Comparison of ENCODE assay signal across 12 cellular contexts in genomic region chr20:25226433-25227316, GRCh38. TPM values are rescaled to one million over a fixed set of nuclear protein-coding genes. Genes with fewer than 3 reads are reported as not detected.
A peak's percentile ranks its signal among the peaks of the same experiment; 100 is the strongest.
DNase-seq lines count a peak whose midpoint lies in the region; ATAC-seq and TF ChIP-seq lines count a peak whose summit lies in the region.
"Had no signal": no experiment of that assay in that cellular context is flagged by ENCODE, and none has a peak within 500 bp of the region (broad histone marks: within the 10 kb centered on the region; RNA-seq: fewer than 3 reads in every experiment).

No MANE protein-coding gene starts in this region.

- peak overlapping the region; percentile 22; the same call in 1 of the 2 replicates for H3K4me2 ChIP-seq in HCT116 (ENCODE audit: low read length)

- RAD21 ChIA-PET in HCT116 (lab: Charles Lee; ENCODE audit: low non-redundant PET in 1 of 2, low total read pairs in 2 of 2, uncharacterized antibody in 2 of 2, unreplicated experiment in 2 of 2) = no interaction called here

- H2AFZ ChIP-seq in HCT116 (ENCODE audit: low read depth, low read length, poor library complexity, severe bottlenecking) = no peak overlapping the region

- no peak overlapping the region for H3K4me3 Mint-ChIP-seq in stimulated activated effector memory CD8-positive, alpha-beta T cell treated with anti-CD3 and anti-CD28 coated beads, Interleukin-12 subunit alpha, Interleukin-12 subunit beta, amount 100 ng/mL, for 72 hours
- H3K4me3 Mint-ChIP-seq: activated naive CD8-positive, alpha-beta T cell had no signal

- no peak overlapping the region for H3K9ac ChIP-seq in HCT116 (ENCODE audit: low read length)
- H3K9ac ChIP-seq in adipocyte (ENCODE audit: low read length) = peak overlapping the region; percentile 13

- CTCF ChIA-PET in HCT116 (lab: Charles Lee) = no interaction called here

- DNase-seq in HCT116 (ENCODE audit: low read depth, low spot score) = no peak
- no peak for DNase-seq in adipocyte (ENCODE audit: low read depth)
- DNase-seq in islet precursor cell = peak; percentile 74
- DNase-seq in stimulated activated effector memory CD8-positive, alpha-beta T cell treated with anti-CD3 and anti-CD28 coated beads, Interleukin-12 subunit alpha, Interleukin-12 subunit beta, amount 100 ng/mL, for 72 hours (ENCODE audit: low spot score in 2 of 2) = no peak
- DNase-seq in activated T-cell treated with anti-CD3 and anti-CD28 coated beads, Interleukin-2, amount 50 U/mL, for 48 hours = no peak
- DNase-seq in NCI-H2081 treated with DMSO at 0.1 percent for 48 hours (lab: John Stamatoyannopoulos, UW) = no peak
- DNase-seq: DND-41, NCI-H1930 had no signal

- H3K9me2 ChIP-seq in HCT116 (ENCODE audit: insufficient read depth) = no peaks in the 10 kb centered on the region

- H3K4me3 ChIP-seq in HCT116 (replicated peaks in 1 of 2; ENCODE audit: low read depth in 1 of 2, low read length in 2 of 2) (no peak overlapping the region), adipocyte (ENCODE audit: low read length) (no peak overlapping the region)

- H3K4me1 ChIP-seq in HCT116 (ENCODE audit: control insufficient read depth in 1 of 2, insufficient read depth in 2 of 2, low read length in 2 of 2) (peaks cover 28 to 35% of the 10 kb centered on the region in 2 experiments), adipocyte (ENCODE audit: control insufficient read depth, insufficient read depth, low read length) (peaks cover 20% of the 10 kb centered on the region)

- ATAC-seq in HCT116 (no peak), HG03108 (IDR thresholded peaks at IDR 0.05; ENCODE audit: unreplicated experiment) (no peak), HG03354 (IDR thresholded peaks at IDR 0.05; ENCODE audit: poor library complexity, severe bottlenecking, unreplicated experiment) (no peak)
- no peak for ATAC-seq in stimulated activated effector memory CD8-positive, alpha-beta T cell treated with anti-CD3 and anti-CD28 coated beads, Interleukin-12 subunit alpha, Interleukin-12 subunit beta, amount 100 ng/mL, for 72 hours

- peaks cover 5% of the 10 kb centered on the region for H3K36me3 Mint-ChIP-seq in stimulated activated effector memory CD8-positive, alpha-beta T cell treated with anti-CD3 and anti-CD28 coated beads, Interleukin-12 subunit alpha, Interleukin-12 subunit beta, amount 100 ng/mL, for 72 hours
- H3K36me3 Mint-ChIP-seq: activated naive CD8-positive, alpha-beta T cell had no signal

- no peak for TF ChIP-seq POLR2A in HCT116 (IDR thresholded peaks at IDR 0.05; ENCODE audit: borderline replicate concordance, extremely low read depth, insufficient read depth, insufficient read length)

- H3K27ac ChIP-seq in HCT116 (ENCODE audit: low read depth, low read length) = peak overlapping the region; percentile 27; the same call in 1 of the 2 replicates
- H3K27ac ChIP-seq: neutrophil had no signal

- no peak for TF ChIP-seq RAD21 in HCT116 (IDR thresholded peaks at IDR 0.05; ENCODE audit: low read depth)

- no peaks in the 10 kb centered on the region for H3K9me3 Mint-ChIP-seq in stimulated activated effector memory CD8-positive, alpha-beta T cell treated with anti-CD3 and anti-CD28 coated beads, Interleukin-12 subunit alpha, Interleukin-12 subunit beta, amount 100 ng/mL, for 72 hours

- BruUV-seq in HCT116 (replicated peaks; lab: Mats Ljungman, UMichigan) = no TSS peak

- intact Hi-C loops in HCT116 (cut with micrococcal nuclease) = no loop called here

- no peaks in the 10 kb centered on the region for H3K79me2 ChIP-seq in HCT116 (ENCODE audit: insufficient read depth, low read length)

- H3K36me3 ChIP-seq in HCT116 (ENCODE audit: control insufficient read depth in 1 of 2, insufficient read depth in 2 of 2, low read length in 2 of 2) (0 out of 4 replicates have a peak, but pooled peaks cover 0 to 3% of the 10 kb centered on the region in 2 experiments), adipocyte (ENCODE audit: control insufficient read depth, insufficient read depth, low read length, severe bottlenecking) (peaks cover 12% of the 10 kb centered on the region)

- peak overlapping the region; percentile 43 for H3K27ac Mint-ChIP-seq in stimulated activated effector memory CD8-positive, alpha-beta T cell treated with anti-CD3 and anti-CD28 coated beads, Interleukin-12 subunit alpha, Interleukin-12 subunit beta, amount 100 ng/mL, for 72 hours
- H3K27ac Mint-ChIP-seq: activated naive CD8-positive, alpha-beta T cell had no signal

- H3K4me1 Mint-ChIP-seq in stimulated activated effector memory CD8-positive, alpha-beta T cell treated with anti-CD3 and anti-CD28 coated beads, Interleukin-12 subunit alpha, Interleukin-12 subunit beta, amount 100 ng/mL, for 72 hours = peaks cover 11% of the 10 kb centered on the region

- POLR2A ChIA-PET in HCT116 (lab: Charles Lee) = interaction anchor here (1.7 kb wide), 2 partner anchors 10 to 21 kb away, joined by 4 to 6 read pairs; partner anchors contain the start of gene PYGB

- H3K27me3 ChIP-seq in HCT116 (ENCODE audit: insufficient read depth, low read length) (no peaks in the 10 kb centered on the region), adipocyte (replicated peaks; ENCODE audit: control insufficient read depth, insufficient read depth, low read length) (no peaks in the 10 kb centered on the region)
- H3K27me3 ChIP-seq: neutrophil had no signal

- no peaks in the 10 kb centered on the region for H3K9me3 ChIP-seq in HCT116 (ENCODE audit: control insufficient read depth in 1 of 2, insufficient read depth in 1 of 2, low read depth in 1 of 2, low read length in 2 of 2)
- H3K9me3 ChIP-seq in adipocyte (ENCODE audit: control insufficient read depth, low read length) = no peaks in the 10 kb centered on the region
- H3K9me3 ChIP-seq: neutrophil had no signal

- H4K20me1 ChIP-seq in HCT116 (ENCODE audit: insufficient read depth) = no peaks in the 10 kb centered on the region

- TF ChIP-seq CTCF in HCT116 (IDR thresholded peaks at IDR 0.05 in 2 of 3, conservative IDR thresholded peaks at IDR 0.05 in 1 of 3; ENCODE audit: borderline replicate concordance in 1 of 3, insufficient read depth in 1 of 3, low read depth in 2 of 3, low read length in 2 of 3) = no peak

TF ChIP-seq in HCT116, 20 proteins besides CTCF, POLR2A, EP300 and RAD21:
- TF ChIP-seq ZFX (IDR thresholded peaks at IDR 0.05) = no peak

RNA-seq across cellular contexts. Expression of gene PYGB, which starts 21.2 kb away (rescaled TPM):
- total RNA-seq in HCT116 (2021; ENCODE audit: unreplicated experiment) = 87.8 TPM
- polyA plus RNA-seq in HCT116 (2012) = 108 TPM in 2 replicates

RNA-seq across cellular contexts. Expression of gene ENTPD6, which starts 31.2 kb away (rescaled TPM):
- 89.2 TPM for total RNA-seq in HCT116 (2021; ENCODE audit: unreplicated experiment)
- polyA plus RNA-seq in HCT116 (2012) = 85.5 and 101 TPM in 2 replicates
